Comparison of ENCODE assay signal across 4 cellular contexts in genomic region chr4:164695650-164696049, GRCh38.
TF ChIP-seq lines count a peak whose summit lies in the region.

No MANE protein-coding gene starts in this region.

TF ChIP-seq in HepG2, 621 proteins besides CTCF, POLR2A, EP300 and RAD21:
- TF ChIP-seq ATF7 (IDR thresholded peaks at IDR 0.05), result peak; percentile 99
- no peak for TF ChIP-seq ATF7 (CRISPR knock-in tag; IDR thresholded peaks at IDR 0.05)
- no peak for TF ChIP-seq XRCC5 (optimal IDR thresholded peaks at IDR 0.05; ENCODE audit: low read length)
- TF ChIP-seq CREB1 (IDR thresholded peaks at IDR 0.05), result peak; percentile 92
- TF ChIP-seq CREB1 (CRISPR knock-in tag; IDR thresholded peaks at IDR 0.05), result no peak
- TF ChIP-seq PRDM15 (CRISPR knock-in tag; IDR thresholded peaks at IDR 0.05), result no peak

TF ChIP-seq in HEK293, 187 proteins besides CTCF, POLR2A, EP300 and RAD21:
- no peak for TF ChIP-seq ZNF311 (tag by site-specific recombination; IDR thresholded peaks at IDR 0.05; ENCODE audit: borderline replicate concordance)
- no peak for TF ChIP-seq ZNF837 (tag by site-specific recombination; IDR thresholded peaks at IDR 0.05)
- TF ChIP-seq KLF7 (tag by site-specific recombination; IDR thresholded peaks at IDR 0.05; ENCODE audit: borderline replicate concordance), result no peak
- TF ChIP-seq ATF2 (tag by site-specific recombination; IDR thresholded peaks at IDR 0.05; ENCODE audit: low read depth), result peak; percentile 50
- TF ChIP-seq OSR2 (tag by site-specific recombination; IDR thresholded peaks at IDR 0.05), result no peak
- no peak for TF ChIP-seq ZSCAN16 (tag by site-specific recombination; IDR thresholded peaks at IDR 0.05)
- no peak for TF ChIP-seq ZNF169 (tag by site-specific recombination; IDR thresholded peaks at IDR 0.05)
- TF ChIP-seq ZNF791 (tag by site-specific recombination; IDR thresholded peaks at IDR 0.05), result no peak
TF ChIP-seq in HEK293: peak in this region for 1.

TF ChIP-seq in GM12878, 131 proteins besides CTCF, POLR2A, EP300 and RAD21:
- TF ChIP-seq GABPA (IDR thresholded peaks at IDR 0.05; ENCODE audit: low read depth), result no peak
- 0 out of 2 replicates have a peak, but pooled peaks have one; percentile 17 for TF ChIP-seq ATF7 (IDR thresholded peaks at IDR 0.05; ENCODE audit: low read depth)
- TF ChIP-seq TARDBP (IDR thresholded peaks at IDR 0.05; ENCODE audit: borderline replicate concordance), result no peak

TF ChIP-seq in K562, 482 proteins besides CTCF, POLR2A, EP300 and RAD21:
- TF ChIP-seq THAP7 (CRISPR knock-in tag; IDR thresholded peaks at IDR 0.05) (no peak), ATF3 (IDR thresholded peaks at IDR 0.05) (peak; percentile 47; the same call in 1 of the 2 replicates), ATF3 (CRISPR knock-in tag; conservative IDR thresholded peaks at IDR 0.05) (no peak), E2F4 (CRISPR knock-in tag; IDR thresholded peaks at IDR 0.05; ENCODE audit: low read depth) (no peak), AFF1 (IDR thresholded peaks at IDR 0.05; ENCODE audit: low read depth in 1 of 2, partially characterized antibody in 2 of 2) (no peak), ATF7 (IDR thresholded peaks at IDR 0.05) (peak; percentile 47; the same call in 1 of the 2 replicates)
